9 cellular contexts compared by ENCODE assay signal in the genomic region with DNA sequence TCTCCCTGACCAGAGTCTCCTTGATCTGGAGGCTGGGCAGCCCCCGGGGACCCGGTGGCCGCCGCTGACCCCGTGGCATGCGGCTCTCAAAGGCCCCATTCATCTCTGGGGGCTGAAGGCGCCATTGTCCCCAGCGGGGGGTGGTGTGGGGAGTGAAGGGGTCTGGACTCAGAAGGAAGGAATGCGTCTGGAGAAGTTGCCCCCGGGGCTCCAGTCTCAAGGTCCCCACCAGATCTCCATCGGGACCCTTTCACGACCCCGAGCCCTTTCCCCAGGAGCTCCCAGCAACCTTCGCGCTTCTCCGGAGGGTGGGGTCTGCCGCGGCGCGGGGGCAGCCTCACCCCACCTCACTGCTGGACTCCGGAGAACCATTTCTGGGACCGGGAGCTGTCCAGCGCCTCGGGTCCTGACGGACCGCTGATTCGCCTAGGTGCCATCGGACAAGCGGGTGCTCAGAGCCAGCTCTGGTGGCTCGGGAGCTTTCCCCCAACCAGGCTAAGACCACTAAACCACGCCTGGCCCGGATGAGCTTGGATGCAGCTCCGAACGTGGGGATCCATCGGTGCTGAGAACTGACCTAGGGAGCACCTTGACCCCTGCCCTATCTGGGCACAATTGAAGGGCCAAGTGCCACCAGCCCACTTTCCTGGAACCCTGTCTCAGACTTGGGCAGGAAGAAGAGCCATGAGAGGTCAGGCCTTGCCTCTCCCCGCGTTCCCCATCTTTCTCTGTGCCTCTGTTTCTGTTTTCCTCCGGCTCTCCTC. TPM values are rescaled to one million over a fixed set of nuclear protein-coding genes. Genes with fewer than 3 reads are reported as not detected.
DNase-seq lines count a peak whose midpoint lies in the region; ATAC-seq and TF ChIP-seq lines count a peak whose summit lies in the region.
"Had no signal": no experiment of that assay in that cellular context is flagged by ENCODE, and none has a peak within 500 bp of the region (broad histone marks: within the 10 kb centered on the region; RNA-seq: fewer than 3 reads in every experiment).

No MANE protein-coding gene starts in this region.

- TF ChIP-seq EP300 in sigmoid colon (IDR thresholded peaks at IDR 0.05) = peak in 1 of 4 donors; percentile 9

- no peaks in the 10 kb centered on the region for H3K36me3 Mint-ChIP-seq in activated CD4-positive, alpha-beta T cell treated with anti-CD3 and anti-CD28 coated beads for 36 hours (ENCODE audit: low read depth)
- H3K36me3 Mint-ChIP-seq in natural killer cell = no peaks in the 10 kb centered on the region

- H3K9me3 ChIP-seq in adrenal gland (replicated peaks in 1 of 3) = no peaks in the 10 kb centered on the region
- no peaks in the 10 kb centered on the region for H3K9me3 ChIP-seq in sigmoid colon

- intact Hi-C loops in activated CD4-positive, alpha-beta T cell treated with anti-CD3 and anti-CD28 coated beads for 36 hours (cut with DNase I, micrococcal nuclease) = no loop called here
- intact Hi-C loops in adrenal gland (cut with DNase I) = loop anchor here (5.0 to 10.0 kb wide), 3 partner anchors 71 to 191 kb away; a partner anchor contains a TSS
- intact Hi-C loops in sigmoid colon (cut with DNase I) = no loop called here
- intact Hi-C loops in natural killer cell (cut with micrococcal nuclease) = no loop called here

- ATAC-seq in activated CD4-positive, alpha-beta T cell treated with anti-CD3 and anti-CD28 coated beads for 36 hours = no peak
- no peak for ATAC-seq in natural killer cell

- H3K4me1 ChIP-seq in adrenal gland (replicated peaks in 1 of 2) (peaks cover 13 to 27% of the 10 kb centered on the region in 2 donors), sigmoid colon (peaks cover 0 to 14% (median 13%) of the 10 kb centered on the region in 4 donors)

- TF ChIP-seq POLR2A in adrenal gland (IDR thresholded peaks at IDR 0.05) (no peak), sigmoid colon (IDR thresholded peaks at IDR 0.05) (no peak)

- H3K27me3 Mint-ChIP-seq in activated CD4-positive, alpha-beta T cell treated with anti-CD3 and anti-CD28 coated beads for 36 hours = peaks cover 56% of the 10 kb centered on the region
- peaks cover 48 to 50% of the 10 kb centered on the region in 2 donors for H3K27me3 Mint-ChIP-seq in natural killer cell (ENCODE audit: low read depth in 2 of 2)

- TF ChIP-seq CTCF in adrenal gland (IDR thresholded peaks at IDR 0.05) (no peak), sigmoid colon (IDR thresholded peaks at IDR 0.05) (no peak), natural killer cell (IDR thresholded peaks at IDR 0.05) (no peak)

- WGBS in adrenal gland, 4 donors = 3 to 5% (median 4%) methylated on average over 16 to 38 of the region's 38 CpGs
- 8 to 30% methylated on average over 38 of the region's 38 CpGs for WGBS in sigmoid colon, 2 donors

- no peak overlapping the region for H3K4me3 Mint-ChIP-seq in activated CD4-positive, alpha-beta T cell treated with anti-CD3 and anti-CD28 coated beads for 36 hours
- H3K4me3 Mint-ChIP-seq in natural killer cell = no peak overlapping the region

- H3K9me3 Mint-ChIP-seq in activated CD4-positive, alpha-beta T cell treated with anti-CD3 and anti-CD28 coated beads for 36 hours (ENCODE audit: low read depth) = no peaks in the 10 kb centered on the region
- no peaks in the 10 kb centered on the region for H3K9me3 Mint-ChIP-seq in natural killer cell
- H3K9me3 Mint-ChIP-seq: IgD-negative memory B cell had no signal

- peak; percentile 58 for DNase-seq in activated CD4-positive, alpha-beta T cell treated with anti-CD3 and anti-CD28 coated beads for 36 hours
- DNase-seq in activated CD4-positive, alpha-beta T cell treated with anti-CD3 and anti-CD28 coated beads for 1 hour = no peak
- DNase-seq in adrenal gland = peak in 6 of 7 donors; percentile 57 to 72 (median 64)
- DNase-seq in hypothalamus (lab: John Stamatoyannopoulos, UW) = peak in 37 of 51 donors; percentile 26 to 80 (median 54)
- peak; percentile 71 for DNase-seq in sigmoid colon
- DNase-seq in inferior parietal cortex (ENCODE audit: extremely low spot score) = no peak
- DNase-seq in SHP77 (lab: John Stamatoyannopoulos, UW) = no peak
- DNase-seq in natural killer cell = no peak

- POLR2A ChIA-PET in activated CD4-positive, alpha-beta T cell treated with anti-CD3 and anti-CD28 coated beads for 36 hours (lab: Charles Lee) = no interaction called here

- H3K4me3 ChIP-seq in adrenal gland (no peak overlapping the region), sigmoid colon (peak overlapping the region in 1 of 4 donors; percentile 24)

- H3K27ac Mint-ChIP-seq in activated CD4-positive, alpha-beta T cell treated with anti-CD3 and anti-CD28 coated beads for 36 hours = no peak overlapping the region
- no peak overlapping the region for H3K27ac Mint-ChIP-seq in natural killer cell
- H3K27ac Mint-ChIP-seq: IgD-negative memory B cell had no signal

- CTCF ChIA-PET in activated CD4-positive, alpha-beta T cell treated with anti-CD3 and anti-CD28 coated beads for 36 hours (lab: Charles Lee) = interaction anchor here (0.7 to 7.6 kb wide), 8 partner anchors 26 to 241 kb away, joined by 3 to 114 read pairs (median 6); a partner anchor contains a TSS

- H3K4me1 Mint-ChIP-seq in activated CD4-positive, alpha-beta T cell treated with anti-CD3 and anti-CD28 coated beads for 36 hours = peaks cover 7% of the 10 kb centered on the region
- peaks cover 10 to 19% of the 10 kb centered on the region in 2 donors for H3K4me1 Mint-ChIP-seq in natural killer cell

- H3K27ac ChIP-seq in adrenal gland = peak overlapping the region in 1 of 5 donors; percentile 64
- peak overlapping the region in 2 of 4 donors; percentile 61 to 76 for H3K27ac ChIP-seq in sigmoid colon

- H3K36me3 ChIP-seq in adrenal gland (replicated peaks in 1 of 2) (no peaks in the 10 kb centered on the region), sigmoid colon (no peaks in the 10 kb centered on the region)

- peaks cover 10% of the 10 kb centered on the region for H3K27me3 ChIP-seq in adrenal gland
- H3K27me3 ChIP-seq in sigmoid colon = peaks cover 17 to 73% (median 26%) of the 10 kb centered on the region in 3 donors

RNA-seq across cellular contexts. Expression of a gene that starts 5.2 kb away (rescaled TPM):
- not detected for total RNA-seq in activated CD4-positive, alpha-beta T cell treated with anti-CD3 and anti-CD28 coated beads for 36 hours
- total RNA-seq in adrenal gland (10 to 100 TPM in 4 of 8 donors, 1 to 10 TPM in 4; 5.2 to 16.8 (median 10.0) TPM), sigmoid colon (10 to 100 TPM in 3 of 4 donors, 1 to 10 TPM in 1; 8.6 to 19.4 (median 13.4) TPM), natural killer cell (10 to 100 TPM; 19.2 to 39.2 (median 32.1) TPM)
- polyA plus RNA-seq in adrenal gland (1 to 10 TPM; 4.6 to 6.1 (median 5.5) TPM), sigmoid colon (10 to 100 TPM in 2 of 3 donors, 1 to 10 TPM in 1; 9.0 to 47.2 (median 11.8) TPM)

RNA-seq across cellular contexts. Expression of a gene that starts 40.3 kb away (rescaled TPM):
- total RNA-seq in activated CD4-positive, alpha-beta T cell treated with anti-CD3 and anti-CD28 coated beads for 36 hours = 10 to 100 TPM; 48.7 to 56.1 TPM
- total RNA-seq in adrenal gland (100 to 1,000 TPM; 102 to 162 (median 114) TPM), sigmoid colon (10 to 100 TPM; 47.7 to 88.3 (median 69.1) TPM), natural killer cell (100 to 1,000 TPM; 106 to 125 (median 115) TPM)
- polyA plus RNA-seq in adrenal gland (10 to 100 TPM; 65.2 to 73.2 (median 70.8) TPM), sigmoid colon (10 to 100 TPM; 34.2 to 52.6 (median 41.2) TPM)

Comparison
In these comparisons a context has a peak if more than half of its experiments do, and no peak if none do; other contexts are left out.
1. DNase-seq: peak in activated CD4-positive, alpha-beta T cell treated with anti-CD3 and anti-CD28 coated beads for 36 hours (single experiment), adrenal gland (6 of 7), hypothalamus (37 of 51) and sigmoid colon (single experiment); none in activated CD4-positive, alpha-beta T cell treated with anti-CD3 and anti-CD28 coated beads for 1 hour (single experiment), inferior parietal cortex (single experiment), SHP77 (0 of 2) and natural killer cell (single experiment).
2. RNA of a gene that starts 5.2 kb away (total RNA-seq): 19.2 to 39.2 TPM in natural killer cell, 8.6 to 19.4 TPM in sigmoid colon and 5.2 to 16.8 TPM in adrenal gland; not detected in activated CD4-positive, alpha-beta T cell treated with anti-CD3 and anti-CD28 coated beads for 36 hours; every median in the first group is over 4 times any median in the second.
3. intact Hi-C loops: an anchor here in adrenal gland (5.0 to 10.0 kb wide); none called in activated CD4-positive, alpha-beta T cell treated with anti-CD3 and anti-CD28 coated beads for 36 hours, sigmoid colon and natural killer cell.